In genomic region chr11:130846606-130847005, GRCh38 we compare ENCODE assay signal across 25 cellular contexts.
DNase-seq lines count a peak whose midpoint lies in the region; ATAC-seq, FAIRE-seq and TF ChIP-seq lines count a peak whose summit lies in the region.
"Had no signal": no experiment of that assay in that cellular context is flagged by ENCODE, and none has a peak within 500 bp of the region (broad histone marks: within the 10 kb centered on the region; RNA-seq: fewer than 3 reads in every experiment).

No MANE protein-coding gene starts in this region.

- BruUV-seq in mammary epithelial cell (replicated peaks; lab: Mats Ljungman, UMichigan) = no TSS peak
- no TSS peak for BruUV-seq in OCI-LY7 (replicated peaks; lab: Mats Ljungman, UMichigan)

- peak overlapping the region; percentile 79 for H3K4me2 ChIP-seq in mammary epithelial cell (ENCODE audit: insufficient read depth, low read depth, low read length)
- peak overlapping the region; percentile 42 for H3K4me2 ChIP-seq in skeletal muscle satellite cell (ENCODE audit: low read length)
- no peak overlapping the region for H3K4me2 ChIP-seq in OCI-LY7 (ENCODE audit: low read length)

- in situ Hi-C loops in mammary epithelial cell (cut with MboI; ENCODE audit: low sequenced_read_pairs in 2 of 2) = no loop called here

- H3K36me3 ChIP-seq in mammary epithelial cell (ENCODE audit: insufficient read depth, low read length) (no peaks in the 10 kb centered on the region), breast epithelium (no peaks in the 10 kb centered on the region), esophagus muscularis mucosa (no peaks in the 10 kb centered on the region), skeletal muscle satellite cell (ENCODE audit: insufficient read depth, low read length) (no peaks in the 10 kb centered on the region), OCI-LY7 (ENCODE audit: insufficient read depth, low read length) (no peaks in the 10 kb centered on the region)
- H3K36me3 ChIP-seq: BE2C, ovary, right atrium auricular region had no signal

- 27% methylated on average over 2 of the region's 2 CpGs for WGBS in mammary epithelial cell (ENCODE audit: low coverage, missing lambda C conversion rate)
- 26% methylated on average over 2 of the region's 2 CpGs for WGBS in esophagus muscularis mucosa

- dilution Hi-C loops in mammary epithelial cell (cut with HindIII; ENCODE audit: low sequenced_read_pairs) = loop anchor here (10.0 kb wide), 1 partner anchor 122 kb away; no protein-coding TSS in a partner anchor

- TF ChIP-seq POLR2A in breast epithelium (IDR thresholded peaks at IDR 0.05) = no peak
- TF ChIP-seq POLR2A in esophagus muscularis mucosa (IDR thresholded peaks at IDR 0.05; ENCODE audit: low read depth) = no peak

- POLR2A ChIA-PET in OCI-LY7 (lab: Charles Lee) = no interaction called here

- no peak overlapping the region for H3K4me3 ChIP-seq in mammary epithelial cell (replicated peaks in 1 of 3; ENCODE audit: insufficient read depth in 1 of 3, low read depth in 2 of 3, low read length in 3 of 3)
- no peak overlapping the region for H3K4me3 ChIP-seq in breast epithelium
- no peak overlapping the region for H3K4me3 ChIP-seq in esophagus muscularis mucosa
- H3K4me3 ChIP-seq in skeletal muscle satellite cell (ENCODE audit: low read length) = no peak overlapping the region
- H3K4me3 ChIP-seq in OCI-LY7 (ENCODE audit: low read depth, low read length, poor library complexity, severe bottlenecking) = no peak overlapping the region
- H3K4me3 ChIP-seq: ovary, right atrium auricular region had no signal

- no peak for FAIRE-seq in urothelium cell line (lab: Jason Lieb, UNC)

- peak; percentile 68 for DNase-seq in mammary epithelial cell
- no peak for DNase-seq in breast epithelium (ENCODE audit: low spot score in 2 of 2)
- DNase-seq in RKO (ENCODE audit: low spot score) = peak; percentile 43
- peak; percentile 42 for DNase-seq in esophagus muscularis mucosa (ENCODE audit: extremely low spot score)
- no peak for DNase-seq in OCI-LY7 (ENCODE audit: low spot score)
- DNase-seq in urothelium cell line (ENCODE audit: low spot score) = no peak
- DNase-seq: activated CD4-positive, alpha-beta T cell treated with anti-CD3 and anti-CD28 coated beads, Interleukin-2, amount 50 U/mL, for 48 hours; activated naive CD4-positive, alpha-beta T cell treated with Interleukin-2 at 50 U/mL for 16 hours; amniotic stem cell; BE2C; Calu3; central memory CD4-positive, alpha-beta T cell; Karpas-422; mesendoderm; naive thymus-derived CD4-positive, alpha-beta T cell; NCI-H1092; NCI-H2029; NCI-H446 treated with DMSO at 0.1 percent for 48 hours; NK-92 treated with Interleukin-12 subunit alpha and Interleukin-12 subunit beta, amount 100 ng/mL, for 24 hours; ovary; SHP77 treated with DMSO at 0.1 percent for 48 hours; T-helper 2 cell had no signal

- CTCF ChIA-PET in mammary epithelial cell (lab: Charles Lee; ENCODE audit: low non-redundant PET) (interaction anchor here (0.6 to 0.7 kb wide), 2 partner anchors 399 to 985 kb away, joined by 3 to 5 read pairs; no protein-coding TSS in a partner anchor), OCI-LY7 (lab: Charles Lee; ENCODE audit: unreplicated experiment) (no interaction called here)

- H3K9me2 ChIP-seq in OCI-LY7 (ENCODE audit: insufficient read depth, low read length) = no peaks in the 10 kb centered on the region

- TF ChIP-seq EP300 in esophagus muscularis mucosa (IDR thresholded peaks at IDR 0.05) = no peak

- H3K9me3 ChIP-seq in mammary epithelial cell (replicated peaks; ENCODE audit: insufficient read depth, low read length) = no peaks in the 10 kb centered on the region
- H3K9me3 ChIP-seq in breast epithelium = no peaks in the 10 kb centered on the region
- H3K9me3 ChIP-seq in esophagus muscularis mucosa = no peaks in the 10 kb centered on the region
- no peaks in the 10 kb centered on the region for H3K9me3 ChIP-seq in skeletal muscle satellite cell (replicated peaks; ENCODE audit: low read length)
- no peaks in the 10 kb centered on the region for H3K9me3 ChIP-seq in OCI-LY7 (ENCODE audit: low read length)
- H3K9me3 ChIP-seq: BE2C, ovary, right atrium auricular region had no signal

- intact Hi-C loops in mammary epithelial cell (cut with micrococcal nuclease) (loop anchor here (5.0 kb wide), 1 partner anchor 209 kb away; no protein-coding TSS in a partner anchor), breast epithelium (cut with DNase I; ENCODE audit: low total_unique reads) (no loop called here), esophagus muscularis mucosa (cut with DNase I) (no loop called here), OCI-LY7 (cut with micrococcal nuclease; ENCODE audit: unreplicated experiment) (no loop called here)

- peak overlapping the region; percentile 75 for H3K9ac ChIP-seq in mammary epithelial cell (ENCODE audit: insufficient read depth, low read length)
- H3K9ac ChIP-seq in skeletal muscle satellite cell (ENCODE audit: low read depth, low read length) = peak overlapping the region; percentile 56

- no peaks in the 10 kb centered on the region for H3K27me3 ChIP-seq in mammary epithelial cell (ENCODE audit: insufficient read depth, low read length)
- H3K27me3 ChIP-seq in breast epithelium = no peaks in the 10 kb centered on the region
- no peaks in the 10 kb centered on the region for H3K27me3 ChIP-seq in esophagus muscularis mucosa
- H3K27me3 ChIP-seq in skeletal muscle satellite cell (ENCODE audit: control insufficient read depth, insufficient read depth, low read length) = no peaks in the 10 kb centered on the region
- H3K27me3 ChIP-seq: BE2C, ovary, right atrium auricular region had no signal

- peak overlapping the region; percentile 34 for H2AFZ ChIP-seq in mammary epithelial cell (ENCODE audit: low read depth, low read length)
- no peak overlapping the region for H2AFZ ChIP-seq in OCI-LY7 (ENCODE audit: low read length)

- peak overlapping the region; percentile 98 for H3K27ac ChIP-seq in mammary epithelial cell (ENCODE audit: insufficient read depth, low read depth, low read length)
- no peak overlapping the region for H3K27ac ChIP-seq in breast epithelium
- H3K27ac ChIP-seq in esophagus muscularis mucosa (replicated peaks in 1 of 4) = no peak overlapping the region
- no peak overlapping the region for H3K27ac ChIP-seq in OCI-LY7 (ENCODE audit: low read depth, low read length, poor library complexity, severe bottlenecking)
- H3K27ac ChIP-seq: ovary, right atrium auricular region had no signal

- H3K79me2 ChIP-seq in mammary epithelial cell (ENCODE audit: insufficient read depth, low read length) = no peaks in the 10 kb centered on the region
- no peaks in the 10 kb centered on the region for H3K79me2 ChIP-seq in OCI-LY7 (ENCODE audit: insufficient read depth, low read depth, low read length)

- H4K20me1 ChIP-seq in mammary epithelial cell (ENCODE audit: insufficient read depth, low read length) = no peaks in the 10 kb centered on the region
- H4K20me1 ChIP-seq in OCI-LY7 (ENCODE audit: insufficient read depth, low read length) = no peaks in the 10 kb centered on the region

- H3K4me1 ChIP-seq in mammary epithelial cell (ENCODE audit: insufficient read depth, low read length) = peaks cover 37% of the 10 kb centered on the region
- no peaks in the 10 kb centered on the region for H3K4me1 ChIP-seq in breast epithelium
- peaks cover 0 to 12% (median 0%) of the 10 kb centered on the region in 4 donors for H3K4me1 ChIP-seq in esophagus muscularis mucosa
- H3K4me1 ChIP-seq in skeletal muscle satellite cell (ENCODE audit: control insufficient read depth, insufficient read depth, low read length) = peaks cover 38% of the 10 kb centered on the region
- no peaks in the 10 kb centered on the region for H3K4me1 ChIP-seq in OCI-LY7 (ENCODE audit: insufficient read depth, low read length, poor library complexity, severe bottlenecking)
- H3K4me1 ChIP-seq: right atrium auricular region had no signal

- no peak for ATAC-seq in GM21515 (IDR thresholded peaks at IDR 0.05; ENCODE audit: unreplicated experiment)
- ATAC-seq: naive thymus-derived CD4-positive, alpha-beta T cell had no signal

- no peak for TF ChIP-seq CTCF in mammary epithelial cell (conservative IDR thresholded peaks at IDR 0.05 in 1 of 2, IDR thresholded peaks at IDR 0.05 in 1 of 2; ENCODE audit: extremely low read depth in 1 of 2, insufficient read depth in 1 of 2, low read depth in 1 of 2, low read length in 2 of 2)
- TF ChIP-seq CTCF in breast epithelium (IDR thresholded peaks at IDR 0.05) = no peak
- no peak for TF ChIP-seq CTCF in esophagus muscularis mucosa (IDR thresholded peaks at IDR 0.05)
- no peak for TF ChIP-seq CTCF in OCI-LY7 (conservative IDR thresholded peaks at IDR 0.05; ENCODE audit: low read length)

Comparison
In these comparisons a context has a peak if more than half of its experiments do, and no peak if none do; other contexts are left out.
1. DNase-seq: peak in mammary epithelial cell (single experiment), RKO (single experiment) and esophagus muscularis mucosa (single experiment); none in breast epithelium (0 of 2), OCI-LY7 (single experiment) and urothelium cell line (single experiment).